In genomic region chr1:229623838-229624237, GRCh38 we compare ENCODE assay signal across 9 cellular contexts. TPM values are rescaled to one million over a fixed set of nuclear protein-coding genes. Genes with fewer than 3 reads are reported as not detected.
A peak's percentile ranks its signal among the peaks of the same experiment; 100 is the strongest.
DNase-seq lines count a peak whose midpoint lies in the region; ATAC-seq and TF ChIP-seq lines count a peak whose summit lies in the region.
"Had no signal": no experiment of that assay in that cellular context is flagged by ENCODE, and none has a peak within 500 bp of the region (broad histone marks: within the 10 kb centered on the region; RNA-seq: fewer than 3 reads in every experiment).

No MANE protein-coding gene starts in this region.

- H3K27me3 Mint-ChIP-seq in activated naive CD4-positive, alpha-beta T cell treated with anti-CD3 and anti-CD28 coated beads for 36 hours (ENCODE audit: low read depth): no peaks in the 10 kb centered on the region
- no peaks in the 10 kb centered on the region for H3K27me3 Mint-ChIP-seq in effector memory CD8-positive, alpha-beta T cell
- no peaks in the 10 kb centered on the region for H3K27me3 Mint-ChIP-seq in stimulated activated memory B cell treated with anti-CD40 and anti-IgM and Interleukin-4, amounts not matched to agents 10 μg/mL and 1 μg/mL and 100 μg/mL, for 72 hours

- no peaks in the 10 kb centered on the region for H3K27me3 ChIP-seq in OCI-LY1 (ENCODE audit: insufficient read depth, low read length)

- H3K9me3 ChIP-seq in OCI-LY1 (ENCODE audit: low read length): no peaks in the 10 kb centered on the region

- no peaks in the 10 kb centered on the region for H3K9me3 Mint-ChIP-seq in activated naive CD4-positive, alpha-beta T cell treated with anti-CD3 and anti-CD28 coated beads for 36 hours
- no peaks in the 10 kb centered on the region for H3K9me3 Mint-ChIP-seq in effector memory CD8-positive, alpha-beta T cell
- no peaks in the 10 kb centered on the region for H3K9me3 Mint-ChIP-seq in stimulated activated memory B cell treated with anti-CD40 and anti-IgM and Interleukin-4, amounts not matched to agents 10 μg/mL and 1 μg/mL and 100 μg/mL, for 72 hours

- peak overlapping the region; percentile 82 for H3K4me3 ChIP-seq in OCI-LY1 (ENCODE audit: low read depth, low read length, poor library complexity, severe bottlenecking)

- H4K20me1 ChIP-seq in OCI-LY1 (ENCODE audit: insufficient read depth, low read length): no peaks in the 10 kb centered on the region; the same call in 1 of the 2 replicates

- peak overlapping the region; percentile 96 for H3K9ac ChIP-seq in OCI-LY1 (ENCODE audit: low read length)

- H3F3A ChIP-seq in OCI-LY1 (ENCODE audit: insufficient read depth, low read length): no peaks in the 10 kb centered on the region

- H3K9me2 ChIP-seq in OCI-LY1 (ENCODE audit: low read depth, low read length): no peaks in the 10 kb centered on the region

- peaks cover 5% of the 10 kb centered on the region for H3K36me3 Mint-ChIP-seq in activated naive CD4-positive, alpha-beta T cell treated with anti-CD3 and anti-CD28 coated beads for 36 hours (ENCODE audit: low read depth)
- H3K36me3 Mint-ChIP-seq in effector memory CD8-positive, alpha-beta T cell (ENCODE audit: insufficient read depth): peaks cover 12% of the 10 kb centered on the region
- H3K36me3 Mint-ChIP-seq in stimulated activated memory B cell treated with anti-CD40 and anti-IgM and Interleukin-4, amounts not matched to agents 10 μg/mL and 1 μg/mL and 100 μg/mL, for 72 hours: peaks cover 14% of the 10 kb centered on the region

- H3K27ac Mint-ChIP-seq in activated naive CD4-positive, alpha-beta T cell treated with anti-CD3 and anti-CD28 coated beads for 36 hours: no peak overlapping the region
- peak overlapping the region in 1 of 2 donors; percentile 42 for H3K27ac Mint-ChIP-seq in effector memory CD8-positive, alpha-beta T cell
- H3K27ac Mint-ChIP-seq in stimulated activated memory B cell treated with anti-CD40 and anti-IgM and Interleukin-4, amounts not matched to agents 10 μg/mL and 1 μg/mL and 100 μg/mL, for 72 hours: no peak overlapping the region

- peaks cover 56% of the 10 kb centered on the region for H3K4me1 Mint-ChIP-seq in activated naive CD4-positive, alpha-beta T cell treated with anti-CD3 and anti-CD28 coated beads for 36 hours (ENCODE audit: low read depth)
- peaks cover 50 to 64% of the 10 kb centered on the region in 2 donors for H3K4me1 Mint-ChIP-seq in effector memory CD8-positive, alpha-beta T cell (ENCODE audit: low read depth in 2 of 2)
- H3K4me1 Mint-ChIP-seq in stimulated activated memory B cell treated with anti-CD40 and anti-IgM and Interleukin-4, amounts not matched to agents 10 μg/mL and 1 μg/mL and 100 μg/mL, for 72 hours: peaks cover 67% of the 10 kb centered on the region

- intact Hi-C loops in activated naive CD4-positive, alpha-beta T cell treated with anti-CD3 and anti-CD28 coated beads for 36 hours (cut with micrococcal nuclease): loop anchor here (10.0 kb wide), 1 partner anchor 1351 kb away; the partner anchor contains the start of genes ARV1 and TTC13

- H3K79me2 ChIP-seq in OCI-LY1 (ENCODE audit: insufficient read depth, low read length): peaks cover 88% of the 10 kb centered on the region

- H2AFZ ChIP-seq in OCI-LY1 (ENCODE audit: low read length): no peak overlapping the region

- CTCF ChIA-PET in activated naive CD4-positive, alpha-beta T cell treated with anti-CD3 and anti-CD28 coated beads for 36 hours (lab: Charles Lee): interaction anchor here (1.2 kb wide), 1 partner anchor 65 kb away, joined by 8 read pairs; the partner anchor contains the start of gene ABCB10
- CTCF ChIA-PET in HEK293T (lab: Yijun Ruan, JAX): interaction anchor here (1.5 kb wide), 2 partner anchors 59 to 65 kb away, joined by 4 to 9 read pairs; partner anchors contain the start of gene ABCB10

- TF ChIP-seq CTCF in OCI-LY1 (IDR thresholded peaks at IDR 0.05; ENCODE audit: low read length): no peak

- POLR2A ChIA-PET in HEK293T (lab: Yijun Ruan, JAX): interaction anchor here (0.7 to 5.5 kb wide), 5 partner anchors 9 to 116 kb away, joined by 3 to 52 read pairs (median 10); partner anchors contain the start of genes ABCB10 and NUP133

- peaks cover 31% of the 10 kb centered on the region for H3K4me1 ChIP-seq in OCI-LY1 (ENCODE audit: insufficient read depth, low read length, severe bottlenecking)

- H3K27ac ChIP-seq in OCI-LY1 (ENCODE audit: low read depth, low read length, poor library complexity, severe bottlenecking): no peak overlapping the region

- H3K36me3 ChIP-seq in OCI-LY1 (ENCODE audit: insufficient read depth, low read length): peaks cover 7% of the 10 kb centered on the region

- no peak for DNase-seq in activated naive CD4-positive, alpha-beta T cell treated with anti-CD3 and anti-CD28 coated beads for 36 hours
- DNase-seq in activated naive CD4-positive, alpha-beta T cell treated with Interleukin-2 at 50 U/mL for 16 hours: no peak
- DNase-seq in effector memory CD8-positive, alpha-beta T cell: no peak
- DNase-seq in HEK293T (ENCODE audit: extremely low spot score): no peak
- DNase-seq: dermis blood vessel endothelial cell had no signal

- peak overlapping the region; percentile 32 for H3K4me3 Mint-ChIP-seq in activated naive CD4-positive, alpha-beta T cell treated with anti-CD3 and anti-CD28 coated beads for 36 hours
- H3K4me3 Mint-ChIP-seq in effector memory CD8-positive, alpha-beta T cell: peak overlapping the region; percentile 87 to 94
- H3K4me3 Mint-ChIP-seq in stimulated activated memory B cell treated with anti-CD40 and anti-IgM and Interleukin-4, amounts not matched to agents 10 μg/mL and 1 μg/mL and 100 μg/mL, for 72 hours: peak overlapping the region; percentile 90

- no peak for ATAC-seq in effector memory CD8-positive, alpha-beta T cell (replicated peaks)
- ATAC-seq in stimulated activated memory B cell treated with anti-CD40 and anti-IgM and Interleukin-4, amounts not matched to agents 10 μg/mL and 1 μg/mL and 100 μg/mL, for 72 hours: no peak
- ATAC-seq in GM21381 (IDR thresholded peaks at IDR 0.05; ENCODE audit: unreplicated experiment) (no peak), HG03354 (IDR thresholded peaks at IDR 0.05; ENCODE audit: poor library complexity, severe bottlenecking, unreplicated experiment) (no peak)

- peak overlapping the region; percentile 100 for H3K4me2 ChIP-seq in OCI-LY1 (ENCODE audit: low read length)

TF ChIP-seq in HEK293T, 16 proteins besides CTCF, POLR2A, EP300 and RAD21:
- no peak for TF ChIP-seq LEF1 (IDR thresholded peaks at IDR 0.05; ENCODE audit: borderline replicate concordance)
- TF ChIP-seq SP1 (IDR thresholded peaks at IDR 0.05): no peak
- TF ChIP-seq PKNOX1 (IDR thresholded peaks at IDR 0.05): no peak
- TF ChIP-seq BHLHE40 (IDR thresholded peaks at IDR 0.05; ENCODE audit: borderline replicate concordance): no peak
- TF ChIP-seq TARDBP (IDR thresholded peaks at IDR 0.05): no peak
- TF ChIP-seq SUZ12 (IDR thresholded peaks at IDR 0.05): no peak
- TF ChIP-seq FOXA1 (IDR thresholded peaks at IDR 0.05): no peak
- no peak for TF ChIP-seq L3MBTL2 (conservative IDR thresholded peaks at IDR 0.05)
- TF ChIP-seq ARNT (IDR thresholded peaks at IDR 0.05): no peak
- TF ChIP-seq FOXK2 (IDR thresholded peaks at IDR 0.05): no peak
- TF ChIP-seq ELF4 (IDR thresholded peaks at IDR 0.05): no peak
- TF ChIP-seq ZNF384 (IDR thresholded peaks at IDR 0.05): no peak
- no peak for TF ChIP-seq FOXM1 (IDR thresholded peaks at IDR 0.05; ENCODE audit: borderline replicate concordance)
- no peak for TF ChIP-seq HDGF (IDR thresholded peaks at IDR 0.05; ENCODE audit: borderline replicate concordance)
- no peak for TF ChIP-seq CTBP1 (IDR thresholded peaks at IDR 0.05; ENCODE audit: borderline replicate concordance)
- TF ChIP-seq NFRKB (IDR thresholded peaks at IDR 0.05): no peak

RNA-seq across cellular contexts. Expression of gene TAF5L, which starts 2.1 kb away (rescaled TPM):
- total RNA-seq in activated naive CD4-positive, alpha-beta T cell treated with anti-CD3 and anti-CD28 coated beads for 36 hours: 10 to 100 TPM; 10.3 TPM

RNA-seq across cellular contexts. Expression of gene URB2, which starts 2.2 kb away (rescaled TPM):
- total RNA-seq in activated naive CD4-positive, alpha-beta T cell treated with anti-CD3 and anti-CD28 coated beads for 36 hours: 10 to 100 TPM in 1 of 2 experiments, 1 to 10 TPM in 1; 9.5 to 10.0 TPM

Comparison
In these comparisons a context has a peak if more than half of its experiments do, and no peak if none do; other contexts are left out.
1. H3K4me3 Mint-ChIP-seq: peak in every context shown above with its lines; median percentile 90 in effector memory CD8-positive, alpha-beta T cell; 90 in stimulated activated memory B cell treated with anti-CD40 and anti-IgM and Interleukin-4, amounts not matched to agents 10 μg/mL and 1 μg/mL and 100 μg/mL, for 72 hours; 32 in activated naive CD4-positive, alpha-beta T cell treated with anti-CD3 and anti-CD28 coated beads for 36 hours.